ENCODE assay signal across 1 cellular context in genomic region chr19:12140545-12141404, GRCh38.
TF ChIP-seq lines count a peak whose summit lies in the region.

No MANE protein-coding gene starts in this region.

TF ChIP-seq in HepG2, 621 proteins besides CTCF, POLR2A, EP300 and RAD21 (continued from another document and continues in another):
- TF ChIP-seq, protein P1, sequence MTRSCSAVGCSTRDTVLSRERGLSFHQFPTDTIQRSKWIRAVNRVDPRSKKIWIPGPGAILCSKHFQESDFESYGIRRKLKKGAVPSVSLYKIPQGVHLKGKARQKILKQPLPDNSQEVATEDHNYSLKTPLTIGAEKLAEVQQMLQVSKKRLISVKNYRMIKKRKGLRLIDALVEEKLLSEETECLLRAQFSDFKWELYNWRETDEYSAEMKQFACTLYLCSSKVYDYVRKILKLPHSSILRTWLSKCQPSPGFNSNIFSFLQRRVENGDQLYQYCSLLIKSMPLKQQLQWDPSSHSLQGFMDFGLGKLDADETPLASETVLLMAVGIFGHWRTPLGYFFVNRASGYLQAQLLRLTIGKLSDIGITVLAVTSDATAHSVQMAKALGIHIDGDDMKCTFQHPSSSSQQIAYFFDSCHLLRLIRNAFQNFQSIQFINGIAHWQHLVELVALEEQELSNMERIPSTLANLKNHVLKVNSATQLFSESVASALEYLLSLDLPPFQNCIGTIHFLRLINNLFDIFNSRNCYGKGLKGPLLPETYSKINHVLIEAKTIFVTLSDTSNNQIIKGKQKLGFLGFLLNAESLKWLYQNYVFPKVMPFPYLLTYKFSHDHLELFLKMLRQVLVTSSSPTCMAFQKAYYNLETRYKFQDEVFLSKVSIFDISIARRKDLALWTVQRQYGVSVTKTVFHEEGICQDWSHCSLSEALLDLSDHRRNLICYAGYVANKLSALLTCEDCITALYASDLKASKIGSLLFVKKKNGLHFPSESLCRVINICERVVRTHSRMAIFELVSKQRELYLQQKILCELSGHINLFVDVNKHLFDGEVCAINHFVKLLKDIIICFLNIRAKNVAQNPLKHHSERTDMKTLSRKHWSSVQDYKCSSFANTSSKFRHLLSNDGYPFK (CRISPR knock-in tag; IDR thresholded peaks at IDR 0.05; ENCODE audit: borderline replicate concordance): peak; percentile 11; the same call in 1 of the 2 replicates
- TF ChIP-seq RERE (CRISPR knock-in tag; IDR thresholded peaks at IDR 0.05; ENCODE audit: low read depth) (no peak), PATZ1 (CRISPR knock-in tag; IDR thresholded peaks at IDR 0.05) (no peak), NPAS2 (CRISPR knock-in tag; IDR thresholded peaks at IDR 0.05; ENCODE audit: borderline replicate concordance) (0 out of 2 replicates have a peak, but pooled peaks have one; percentile 59), ZNF251 (CRISPR knock-in tag; IDR thresholded peaks at IDR 0.05) (no peak), SCMH1 (CRISPR knock-in tag; IDR thresholded peaks at IDR 0.05; ENCODE audit: borderline replicate concordance) (no peak), ZSCAN5A (CRISPR knock-in tag; IDR thresholded peaks at IDR 0.05; ENCODE audit: borderline replicate concordance) (no peak), HHEX (CRISPR knock-in tag; IDR thresholded peaks at IDR 0.05) (no peak), SP1 (IDR thresholded peaks at IDR 0.05) (no peak), SP1 (CRISPR knock-in tag; IDR thresholded peaks at IDR 0.05) (no peak), IKZF4 (CRISPR knock-in tag; IDR thresholded peaks at IDR 0.05; ENCODE audit: borderline replicate concordance, low read depth, not compliant biosample characterization) (no peak), KAT8 (CRISPR knock-in tag; IDR thresholded peaks at IDR 0.05) (no peak), ZNF256 (CRISPR knock-in tag; conservative IDR thresholded peaks at IDR 0.05) (no peak), ZNF468 (CRISPR knock-in tag; IDR thresholded peaks at IDR 0.05) (no peak), HOXA5 (CRISPR knock-in tag; IDR thresholded peaks at IDR 0.05) (no peak), ZNF619 (CRISPR knock-in tag; IDR thresholded peaks at IDR 0.05) (0 out of 2 replicates have a peak, but pooled peaks have one; percentile 44), AHDC1 (CRISPR knock-in tag; IDR thresholded peaks at IDR 0.05; ENCODE audit: borderline replicate concordance) (no peak), LCORL (IDR thresholded peaks at IDR 0.05) (no peak), LCORL (CRISPR knock-in tag; IDR thresholded peaks at IDR 0.05) (no peak; the same call in 1 of the 2 replicates), CSRNP1 (CRISPR knock-in tag; IDR thresholded peaks at IDR 0.05) (0 out of 2 replicates have a peak, but pooled peaks have one; percentile 22)
- TF ChIP-seq, protein P2, sequence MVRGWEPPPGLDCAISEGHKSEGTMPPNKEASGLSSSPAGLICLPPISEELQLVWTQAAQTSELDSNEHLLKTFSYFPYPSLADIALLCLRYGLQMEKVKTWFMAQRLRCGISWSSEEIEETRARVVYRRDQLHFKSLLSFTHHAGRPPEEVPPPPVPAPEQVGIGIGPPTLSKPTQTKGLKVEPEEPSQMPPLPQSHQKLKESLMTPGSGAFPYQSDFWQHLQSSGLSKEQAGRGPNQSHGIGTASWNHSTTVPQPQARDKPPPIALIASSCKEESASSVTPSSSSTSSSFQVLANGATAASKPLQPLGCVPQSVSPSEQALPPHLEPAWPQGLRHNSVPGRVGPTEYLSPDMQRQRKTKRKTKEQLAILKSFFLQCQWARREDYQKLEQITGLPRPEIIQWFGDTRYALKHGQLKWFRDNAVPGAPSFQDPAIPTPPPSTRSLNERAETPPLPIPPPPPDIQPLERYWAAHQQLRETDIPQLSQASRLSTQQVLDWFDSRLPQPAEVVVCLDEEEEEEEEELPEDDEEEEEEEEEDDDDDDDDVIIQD (CRISPR knock-in tag; IDR thresholded peaks at IDR 0.05; ENCODE audit: low read depth): 0 out of 2 replicates have a peak, but pooled peaks have one; percentile 27
- TF ChIP-seq, protein P3, sequence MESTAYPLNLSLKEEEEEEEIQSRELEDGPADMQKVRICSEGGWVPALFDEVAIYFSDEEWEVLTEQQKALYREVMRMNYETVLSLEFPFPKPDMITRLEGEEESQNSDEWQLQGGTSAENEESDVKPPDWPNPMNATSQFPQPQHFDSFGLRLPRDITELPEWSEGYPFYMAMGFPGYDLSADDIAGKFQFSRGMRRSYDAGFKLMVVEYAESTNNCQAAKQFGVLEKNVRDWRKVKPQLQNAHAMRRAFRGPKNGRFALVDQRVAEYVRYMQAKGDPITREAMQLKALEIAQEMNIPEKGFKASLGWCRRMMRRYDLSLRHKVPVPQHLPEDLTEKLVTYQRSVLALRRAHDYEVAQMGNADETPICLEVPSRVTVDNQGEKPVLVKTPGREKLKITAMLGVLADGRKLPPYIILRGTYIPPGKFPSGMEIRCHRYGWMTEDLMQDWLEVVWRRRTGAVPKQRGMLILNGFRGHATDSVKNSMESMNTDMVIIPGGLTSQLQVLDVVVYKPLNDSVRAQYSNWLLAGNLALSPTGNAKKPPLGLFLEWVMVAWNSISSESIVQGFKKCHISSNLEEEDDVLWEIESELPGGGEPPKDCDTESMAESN (CRISPR knock-in tag; conservative IDR thresholded peaks at IDR 0.05): peak; percentile 22; the same call in 1 of the 2 replicates
